ENCODE assay signal across 9 cellular contexts in the genomic region with DNA sequence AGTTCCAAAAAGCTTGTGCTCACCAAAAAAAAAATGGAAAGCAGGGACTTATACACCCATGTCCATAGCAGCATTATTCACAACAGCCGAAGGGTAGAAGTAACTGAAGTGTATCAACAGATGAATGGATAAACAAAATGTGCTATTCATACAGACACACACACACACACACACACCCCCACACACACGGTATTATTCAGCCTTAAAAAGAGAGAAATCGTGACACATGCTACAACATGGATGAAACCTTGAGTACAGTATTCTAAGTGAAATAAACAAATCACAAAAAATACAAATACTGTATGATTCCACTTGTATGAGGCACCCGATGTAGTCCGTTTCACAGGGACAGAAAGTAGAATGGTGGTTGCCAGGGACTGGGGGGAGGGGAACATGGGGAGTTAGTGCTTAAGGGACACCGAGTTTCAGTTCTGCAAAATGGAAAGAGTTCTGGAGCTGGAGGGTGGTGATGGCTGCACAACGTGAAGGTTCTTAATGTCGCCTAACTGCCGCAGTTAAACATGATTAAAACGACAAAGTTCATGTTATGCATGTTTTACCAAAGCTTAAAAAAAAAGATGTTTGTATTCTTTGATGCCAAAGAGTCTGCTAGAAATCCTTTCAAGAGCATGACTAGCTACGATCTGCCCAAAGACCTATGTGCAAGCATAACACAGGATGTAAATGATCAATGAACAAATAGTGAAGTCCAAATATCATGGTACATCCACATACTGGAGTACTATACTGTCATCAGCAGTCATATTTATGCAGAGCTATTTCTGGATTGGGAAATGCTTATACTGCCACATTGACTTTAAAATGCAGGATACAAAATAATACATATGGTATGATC. TPM values are rescaled to one million over a fixed set of nuclear protein-coding genes. Genes with fewer than 3 reads are reported as not detected.
A peak's percentile ranks its signal among the peaks of the same experiment; 100 is the strongest.
DNase-seq lines count a peak whose midpoint lies in the region; ATAC-seq and TF ChIP-seq lines count a peak whose summit lies in the region.
"Had no signal": no experiment of that assay in that cellular context is flagged by ENCODE, and none has a peak within 500 bp of the region (broad histone marks: within the 10 kb centered on the region; RNA-seq: fewer than 3 reads in every experiment).

No MANE protein-coding gene starts in this region.

- H3K4me3 ChIP-seq in Karpas-422 (ENCODE audit: low read length) (0 out of 2 replicates have a peak overlapping the region, but pooled peaks have one; percentile 26), gastroesophageal sphincter (no peak overlapping the region), aorta (ENCODE audit: low read length in 2 of 2) (no peak overlapping the region)
- H3K4me3 ChIP-seq: mucosa of descending colon had no signal

- peak overlapping the region; percentile 38 for H3K4me2 ChIP-seq in Karpas-422 (ENCODE audit: low read depth, low read length, poor library complexity, severe bottlenecking)

- intact Hi-C loops in aorta (cut with DNase I), result loop anchor here in 1 of 2 donors (10.0 kb wide), 2 partner anchors 130 to 200 kb away; no protein-coding TSS in a partner anchor

- H3K9me3 ChIP-seq in Karpas-422 (ENCODE audit: low read length) (no peaks in the 10 kb centered on the region), gastroesophageal sphincter (no peaks in the 10 kb centered on the region), aorta (ENCODE audit: control insufficient read depth, low read length) (no peaks in the 10 kb centered on the region)
- H3K9me3 ChIP-seq: mucosa of descending colon had no signal

- H3K79me2 ChIP-seq in Karpas-422 (ENCODE audit: low read length), result peaks cover 98% of the 10 kb centered on the region

- H3K36me3 ChIP-seq in Karpas-422 (ENCODE audit: insufficient read depth, low read length) (peaks cover 31% of the 10 kb centered on the region), gastroesophageal sphincter (no peaks in the 10 kb centered on the region), aorta (ENCODE audit: control insufficient read depth in 1 of 2, insufficient read depth in 2 of 2, low read length in 1 of 2) (no peaks in the 10 kb centered on the region)

- TF ChIP-seq POLR2A in gastroesophageal sphincter (IDR thresholded peaks at IDR 0.05), result no peak

- H3K27ac ChIP-seq in Karpas-422 (ENCODE audit: low read length), result peak overlapping the region; percentile 83
- peak overlapping the region in 3 of 4 donors; percentile 77 to 83 (median 82) for H3K27ac ChIP-seq in gastroesophageal sphincter
- peak overlapping the region; percentile 10 to 71 for H3K27ac ChIP-seq in aorta (ENCODE audit: low read depth in 1 of 2, low read length in 2 of 2)

- no peak overlapping the region for H2AFZ ChIP-seq in Karpas-422 (ENCODE audit: low read length)

- H3K9me2 ChIP-seq in Karpas-422 (replicated peaks; ENCODE audit: insufficient read depth, low read length), result no peaks in the 10 kb centered on the region

- peak; percentile 88 for ATAC-seq in GM21723 (IDR thresholded peaks at IDR 0.05; ENCODE audit: unreplicated experiment)
- no peak for ATAC-seq in gastroesophageal sphincter
- no peak for ATAC-seq in aorta (ENCODE audit: low FRiP score)

- no peak for TF ChIP-seq CTCF in gastroesophageal sphincter (IDR thresholded peaks at IDR 0.05)

- peak; percentile 92 for DNase-seq in CD1c-positive myeloid dendritic cell (ENCODE audit: extremely low spot score)
- peak; percentile 95 for DNase-seq in Karpas-422
- peak in 1 of 2 donors; percentile 82 for DNase-seq in aorta
- DNase-seq in stimulated activated CD4-positive, alpha-beta T cell treated with anti-CD3 and anti-CD28 coated beads, Interleukin-12 subunit alpha, Interleukin-12 subunit beta, amount 100 ng/mL, for 4 hours, result no peak
- no peak for DNase-seq in middle frontal gyrus (ENCODE audit: extremely low spot score, low spot score)
- DNase-seq in NCI-H2107 (lab: John Stamatoyannopoulos, UW), result no peak

- H3K4me1 ChIP-seq in Karpas-422 (ENCODE audit: low read length) (peaks cover 88% of the 10 kb centered on the region), gastroesophageal sphincter (peaks cover 9 to 100% (median 73%) of the 10 kb centered on the region in 3 donors), aorta (ENCODE audit: control insufficient read depth in 1 of 2, insufficient read depth in 2 of 2, low read length in 2 of 2) (peaks cover 3 to 9% of the 10 kb centered on the region in 2 donors)

- H4K20me1 ChIP-seq in Karpas-422 (ENCODE audit: insufficient read depth, low read depth, low read length), result no peaks in the 10 kb centered on the region; the same call in 1 of the 2 replicates

- WGBS in gastroesophageal sphincter (ENCODE audit: low coverage in 1 of 2), 2 donors, result 67 to 70% methylated on average over 9 to 11 of the region's 11 CpGs
- WGBS in aorta, 2 donors, result 40 to 41% methylated on average over 11 of the region's 11 CpGs

- H3K9ac ChIP-seq in Karpas-422 (ENCODE audit: low read length), result peak overlapping the region; percentile 37

- no peak for TF ChIP-seq EP300 in gastroesophageal sphincter (IDR thresholded peaks at IDR 0.05)

- H3K27me3 ChIP-seq in Karpas-422 (ENCODE audit: low read length) (no peaks in the 10 kb centered on the region), gastroesophageal sphincter (no peaks in the 10 kb centered on the region), aorta (ENCODE audit: control insufficient read depth in 1 of 2, insufficient read depth in 2 of 2, low read length in 1 of 2) (no peaks in the 10 kb centered on the region)

RNA-seq across cellular contexts. Expression of gene TNS3, which starts 7.2 kb away (rescaled TPM):
- 56.6 and 60.5 TPM in 2 replicates for total RNA-seq in Karpas-422 (2014; rRNA removed; shearing (Covaris generic); ENCODE audit: low replicate concordance)
- total RNA-seq in gastroesophageal sphincter (10 to 100 TPM; 35.0 to 61.3 (median 45.1) TPM), aorta (100 to 1,000 TPM; 117 to 140 TPM)
- polyA plus RNA-seq in aorta, result 10 to 100 TPM; 40.5 to 56.1 TPM

Comparison
In these comparisons a context has a peak if more than half of its experiments do, and no peak if none do; other contexts are left out.
1. DNase-seq: peak in CD1c-positive myeloid dendritic cell (single experiment) and Karpas-422 (single experiment); none in stimulated activated CD4-positive, alpha-beta T cell treated with anti-CD3 and anti-CD28 coated beads, Interleukin-12 subunit alpha, Interleukin-12 subunit beta, amount 100 ng/mL, for 4 hours (single experiment), middle frontal gyrus (single experiment) and NCI-H2107 (single experiment).
2. Peak in every context shown above with its lines, with median percentiles within 50 percentile points of each other: H3K27ac ChIP-seq.